Comparison of ENCODE assay signal across 8 cellular contexts in the genomic region with DNA sequence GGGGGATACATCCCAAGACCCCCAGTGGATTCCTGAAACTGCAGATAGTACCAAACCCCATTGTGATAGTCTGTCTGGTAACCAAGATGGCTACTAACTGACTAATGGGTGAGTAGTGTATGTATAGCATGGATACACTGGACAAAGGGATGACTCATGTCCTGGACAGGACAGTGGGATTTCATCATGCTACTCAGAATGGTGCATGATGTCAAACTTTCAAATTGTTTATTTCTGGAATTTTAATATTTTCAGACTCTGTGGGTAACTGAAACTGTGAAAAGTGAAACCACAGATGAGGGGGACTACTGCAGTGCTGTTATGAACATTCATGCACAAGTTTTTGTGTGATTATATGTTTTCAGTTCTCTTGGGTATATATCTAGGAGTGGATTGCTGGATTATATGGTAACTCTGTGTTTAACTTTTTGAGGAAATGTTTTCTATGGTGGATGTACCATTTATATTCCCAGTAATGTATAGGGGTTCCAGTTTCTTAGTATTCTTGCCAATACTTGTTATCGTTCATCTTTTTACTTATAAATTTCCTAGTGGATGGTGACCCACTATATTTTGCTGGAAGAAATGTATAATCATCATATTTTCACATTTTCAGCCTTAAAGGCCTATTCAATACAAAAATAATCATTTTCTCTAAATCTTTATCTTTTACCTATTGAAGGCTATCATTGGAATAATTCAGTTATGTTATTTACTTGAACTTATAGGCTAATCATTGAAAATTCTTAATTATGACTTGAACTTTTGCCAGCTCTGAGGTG.
DNase-seq lines count a peak whose midpoint lies in the region; ATAC-seq and TF ChIP-seq lines count a peak whose summit lies in the region.

No MANE protein-coding gene starts in this region.

- H3K4me3 ChIP-seq in OCI-LY3 (ENCODE audit: low read length) (no peak overlapping the region), sigmoid colon (no peak overlapping the region), GM23338 (no peak overlapping the region)

- H3K36me3 Mint-ChIP-seq in HFFc6 (ENCODE audit: low read depth), result peaks cover 16% of the 10 kb centered on the region
- H3K36me3 Mint-ChIP-seq in GM23338 (ENCODE audit: low read depth), result peaks cover 8% of the 10 kb centered on the region; the same call in 2 of the 3 replicates

- 96 to 100% methylated on average over 1 of the region's 1 CpG for WGBS in sigmoid colon, 2 donors

- H3K4me1 Mint-ChIP-seq in HFFc6 (ENCODE audit: low read depth), result peaks cover 56% of the 10 kb centered on the region
- peaks cover 2% of the 10 kb centered on the region; the same call in 1 of the 3 replicates for H3K4me1 Mint-ChIP-seq in GM23338

- H3K4me1 ChIP-seq in OCI-LY3 (ENCODE audit: low read length), result peaks cover 9% of the 10 kb centered on the region
- H3K4me1 ChIP-seq in sigmoid colon, result no peaks in the 10 kb centered on the region
- H3K4me1 ChIP-seq in GM23338 (ENCODE audit: insufficient read depth), result no peaks in the 10 kb centered on the region

- peak; percentile 85 for DNase-seq in HFFc6
- DNase-seq in kidney glomerular epithelial cell (lab: John Stamatoyannopoulos, UW), result peak; percentile 25
- no peak for DNase-seq in NCI-H2029 treated with DMSO at 0.1 percent for 48 hours (lab: John Stamatoyannopoulos, UW)
- DNase-seq in activated CD8-positive, alpha-beta memory T cell treated with anti-CD3 and anti-CD28 coated beads, Interleukin-2, amount 50 U/mL, for 48 hours, result no peak
- no peak for DNase-seq in sigmoid colon
- no peak for DNase-seq in GM23338 (ENCODE audit: low spot score)

- H3K9me3 ChIP-seq in OCI-LY3 (ENCODE audit: insufficient read depth, low read length), result peaks cover 12% of the 10 kb centered on the region; the same call in 1 of the 2 replicates
- H3K9me3 ChIP-seq in sigmoid colon, result peaks cover 0 to 4% (median under 1%) of the 10 kb centered on the region in 4 donors

- no peak for TF ChIP-seq POLR2A in sigmoid colon (IDR thresholded peaks at IDR 0.05)

- ATAC-seq in GM18498 (IDR thresholded peaks at IDR 0.05; ENCODE audit: unreplicated experiment) (peak; percentile 65), GM23338 (no peak)

- H3K4me3 Mint-ChIP-seq in HFFc6 (peak overlapping the region; percentile 5; the same call in 1 of the 2 replicates), GM23338 (no peak overlapping the region)

- H3K27ac Mint-ChIP-seq in HFFc6 (peak overlapping the region; percentile 84), GM23338 (no peak overlapping the region)

- no peak for TF ChIP-seq EP300 in sigmoid colon (IDR thresholded peaks at IDR 0.05)

- H3K4me2 ChIP-seq in OCI-LY3 (ENCODE audit: low read length), result peak overlapping the region; percentile 12; the same call in 1 of the 2 replicates
- no peak overlapping the region for H3K4me2 ChIP-seq in GM23338

- H3K9me3 Mint-ChIP-seq in HFFc6 (peaks cover 17% of the 10 kb centered on the region), GM23338 (peaks cover 19% of the 10 kb centered on the region; the same call in 2 of the 3 replicates)

- H3K9me2 ChIP-seq in GM23338 (ENCODE audit: insufficient read depth), result 0 out of 2 replicates have a peak, but pooled peaks cover 3% of the 10 kb centered on the region

- H3K36me3 ChIP-seq in OCI-LY3 (replicated peaks; ENCODE audit: low read depth, low read length) (no peaks in the 10 kb centered on the region), sigmoid colon (no peaks in the 10 kb centered on the region), GM23338 (ENCODE audit: insufficient read depth) (0 out of 2 replicates have a peak, but pooled peaks cover 4% of the 10 kb centered on the region)

- H3K79me2 ChIP-seq in OCI-LY3 (ENCODE audit: low read length) (no peaks in the 10 kb centered on the region), GM23338 (replicated peaks; ENCODE audit: insufficient read depth) (no peaks in the 10 kb centered on the region)

- intact Hi-C loops in sigmoid colon (cut with DNase I), result no loop called here

- H3K27me3 Mint-ChIP-seq in HFFc6 (ENCODE audit: insufficient read depth), result no peaks in the 10 kb centered on the region
- H3K27me3 Mint-ChIP-seq in GM23338 (ENCODE audit: insufficient read depth, low read depth, poor library complexity), result peaks cover 1% of the 10 kb centered on the region

- H2AFZ ChIP-seq in OCI-LY3 (ENCODE audit: low read depth, low read length), result no peak overlapping the region
- no peak overlapping the region for H2AFZ ChIP-seq in GM23338

- no peak for TF ChIP-seq CTCF in HFFc6 (IDR thresholded peaks at IDR 0.05)
- no peak for TF ChIP-seq CTCF in OCI-LY3 (IDR thresholded peaks at IDR 0.05; ENCODE audit: low read depth, low read length)
- TF ChIP-seq CTCF in sigmoid colon (IDR thresholded peaks at IDR 0.05), result no peak
- no peak for TF ChIP-seq CTCF in GM23338 (conservative IDR thresholded peaks at IDR 0.05; ENCODE audit: low read depth in 2 of 2)

- no peaks in the 10 kb centered on the region for H4K20me1 ChIP-seq in OCI-LY3 (ENCODE audit: insufficient read depth, low read length)
- H4K20me1 ChIP-seq in GM23338 (replicated peaks; ENCODE audit: insufficient read depth), result no peaks in the 10 kb centered on the region; the same call in 1 of the 2 replicates

- H3K9ac ChIP-seq in OCI-LY3 (ENCODE audit: low read length), result no peak overlapping the region

- H3F3A ChIP-seq in GM23338 (replicated peaks; ENCODE audit: low read depth), result no peaks in the 10 kb centered on the region

- H3K27me3 ChIP-seq in OCI-LY3 (ENCODE audit: low read depth, low read length) (no peaks in the 10 kb centered on the region), sigmoid colon (no peaks in the 10 kb centered on the region), GM23338 (ENCODE audit: insufficient read depth) (no peaks in the 10 kb centered on the region)

- no peak overlapping the region for H3K27ac ChIP-seq in OCI-LY3 (ENCODE audit: low read length)
- no peak overlapping the region for H3K27ac ChIP-seq in sigmoid colon
- H3K27ac ChIP-seq in GM23338 (ENCODE audit: low read depth), result no peak overlapping the region

TF ChIP-seq in GM23338, 12 proteins besides CTCF, POLR2A, EP300 and RAD21 (continues in another document):
- TF ChIP-seq EZH2 (IDR thresholded peaks at IDR 0.05; ENCODE audit: low read depth, unreplicated experiment), result no peak
- TF ChIP-seq JUNB (IDR thresholded peaks at IDR 0.05; ENCODE audit: unreplicated experiment), result no peak
- no peak for TF ChIP-seq NANOG (IDR thresholded peaks at IDR 0.05; ENCODE audit: borderline replicate concordance)
- TF ChIP-seq, protein P1, sequence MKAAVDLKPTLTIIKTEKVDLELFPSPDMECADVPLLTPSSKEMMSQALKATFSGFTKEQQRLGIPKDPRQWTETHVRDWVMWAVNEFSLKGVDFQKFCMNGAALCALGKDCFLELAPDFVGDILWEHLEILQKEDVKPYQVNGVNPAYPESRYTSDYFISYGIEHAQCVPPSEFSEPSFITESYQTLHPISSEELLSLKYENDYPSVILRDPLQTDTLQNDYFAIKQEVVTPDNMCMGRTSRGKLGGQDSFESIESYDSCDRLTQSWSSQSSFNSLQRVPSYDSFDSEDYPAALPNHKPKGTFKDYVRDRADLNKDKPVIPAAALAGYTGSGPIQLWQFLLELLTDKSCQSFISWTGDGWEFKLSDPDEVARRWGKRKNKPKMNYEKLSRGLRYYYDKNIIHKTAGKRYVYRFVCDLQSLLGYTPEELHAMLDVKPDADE (IDR thresholded peaks at IDR 0.05), result no peak
- TF ChIP-seq, protein P2, sequence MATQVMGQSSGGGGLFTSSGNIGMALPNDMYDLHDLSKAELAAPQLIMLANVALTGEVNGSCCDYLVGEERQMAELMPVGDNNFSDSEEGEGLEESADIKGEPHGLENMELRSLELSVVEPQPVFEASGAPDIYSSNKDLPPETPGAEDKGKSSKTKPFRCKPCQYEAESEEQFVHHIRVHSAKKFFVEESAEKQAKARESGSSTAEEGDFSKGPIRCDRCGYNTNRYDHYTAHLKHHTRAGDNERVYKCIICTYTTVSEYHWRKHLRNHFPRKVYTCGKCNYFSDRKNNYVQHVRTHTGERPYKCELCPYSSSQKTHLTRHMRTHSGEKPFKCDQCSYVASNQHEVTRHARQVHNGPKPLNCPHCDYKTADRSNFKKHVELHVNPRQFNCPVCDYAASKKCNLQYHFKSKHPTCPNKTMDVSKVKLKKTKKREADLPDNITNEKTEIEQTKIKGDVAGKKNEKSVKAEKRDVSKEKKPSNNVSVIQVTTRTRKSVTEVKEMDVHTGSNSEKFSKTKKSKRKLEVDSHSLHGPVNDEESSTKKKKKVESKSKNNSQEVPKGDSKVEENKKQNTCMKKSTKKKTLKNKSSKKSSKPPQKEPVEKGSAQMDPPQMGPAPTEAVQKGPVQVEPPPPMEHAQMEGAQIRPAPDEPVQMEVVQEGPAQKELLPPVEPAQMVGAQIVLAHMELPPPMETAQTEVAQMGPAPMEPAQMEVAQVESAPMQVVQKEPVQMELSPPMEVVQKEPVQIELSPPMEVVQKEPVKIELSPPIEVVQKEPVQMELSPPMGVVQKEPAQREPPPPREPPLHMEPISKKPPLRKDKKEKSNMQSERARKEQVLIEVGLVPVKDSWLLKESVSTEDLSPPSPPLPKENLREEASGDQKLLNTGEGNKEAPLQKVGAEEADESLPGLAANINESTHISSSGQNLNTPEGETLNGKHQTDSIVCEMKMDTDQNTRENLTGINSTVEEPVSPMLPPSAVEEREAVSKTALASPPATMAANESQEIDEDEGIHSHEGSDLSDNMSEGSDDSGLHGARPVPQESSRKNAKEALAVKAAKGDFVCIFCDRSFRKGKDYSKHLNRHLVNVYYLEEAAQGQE (IDR thresholded peaks at IDR 0.05; ENCODE audit: unreplicated experiment), result no peak
- no peak for TF ChIP-seq ZNF114 (CRISPR knock-in tag; IDR thresholded peaks at IDR 0.05)
- no peak for TF ChIP-seq POLR2AphosphoS5 (IDR thresholded peaks at IDR 0.05; ENCODE audit: low read depth)
- no peak for TF ChIP-seq STAT1 (IDR thresholded peaks at IDR 0.05; ENCODE audit: unreplicated experiment)
- no peak for TF ChIP-seq EZH2phosphoT487 (IDR thresholded peaks at IDR 0.05; ENCODE audit: unreplicated experiment)
- TF ChIP-seq ZNF331 (CRISPR knock-in tag; IDR thresholded peaks at IDR 0.05; ENCODE audit: low read depth), result no peak
- no peak for TF ChIP-seq CREB1 (CRISPR knock-in tag; IDR thresholded peaks at IDR 0.05; ENCODE audit: low read depth)

Comparison
In these comparisons a context has a peak if more than half of its experiments do, and no peak if none do; other contexts are left out.
1. DNase-seq: peak in HFFc6 (single experiment) and kidney glomerular epithelial cell (single experiment); none in NCI-H2029 treated with DMSO at 0.1 percent for 48 hours (single experiment), activated CD8-positive, alpha-beta memory T cell treated with anti-CD3 and anti-CD28 coated beads, Interleukin-2, amount 50 U/mL, for 48 hours (single experiment), sigmoid colon (single experiment) and GM23338 (single experiment).